ENCODE assay signal across 1 cellular context in the genomic region with DNA sequence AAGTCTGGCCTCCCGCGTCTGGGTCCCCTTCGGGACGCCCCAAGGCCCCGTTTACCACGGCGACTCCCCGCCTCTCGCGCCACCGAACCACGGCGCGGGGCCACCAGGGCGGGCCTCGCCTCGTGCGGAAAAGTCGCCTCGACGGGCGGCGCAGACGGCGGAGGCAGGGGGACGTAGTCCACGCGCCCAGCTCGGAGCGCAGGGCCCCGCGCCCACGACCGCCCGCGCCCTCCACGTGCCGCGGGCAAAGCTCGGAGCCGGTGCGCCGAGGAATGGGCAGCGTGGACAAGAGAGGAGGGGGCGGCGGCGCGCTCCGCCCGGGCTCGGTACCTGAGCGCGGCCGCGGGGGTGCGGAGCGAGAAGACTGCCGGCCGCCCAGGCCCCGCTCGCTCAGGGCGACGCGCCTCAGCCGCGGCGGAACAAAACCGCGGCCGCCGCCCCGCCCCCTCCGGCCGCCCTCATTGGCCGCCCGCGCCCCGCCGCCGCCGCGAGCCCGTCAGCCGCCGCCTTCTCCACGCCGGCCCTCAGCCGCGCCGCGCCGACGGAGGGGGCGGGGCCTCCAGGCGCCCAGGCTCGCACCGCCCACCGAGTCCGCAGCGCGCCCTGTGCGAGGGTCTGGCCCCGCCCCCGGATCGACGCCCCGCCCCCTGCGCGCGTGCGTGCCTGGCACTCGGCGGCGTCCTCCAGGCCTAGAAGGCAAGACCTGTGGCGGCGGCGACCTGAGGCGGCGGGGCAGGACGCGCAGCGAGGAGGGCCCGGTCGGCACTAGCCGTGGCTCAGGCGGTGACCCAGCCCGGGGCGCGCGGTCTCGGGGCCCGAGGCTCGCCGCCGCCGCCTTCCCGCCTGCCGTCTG.
TF ChIP-seq lines count a peak whose summit lies in the region.

FAM53A (minus strand) TSS at position 411 of the 853 bp plus-strand sequence. CDS start 15,572 bp downstream, outside the sequence.

TF ChIP-seq in HEK293, 187 proteins besides CTCF, POLR2A, EP300 and RAD21 (continued from another document):
- TF ChIP-seq, protein P1, sequence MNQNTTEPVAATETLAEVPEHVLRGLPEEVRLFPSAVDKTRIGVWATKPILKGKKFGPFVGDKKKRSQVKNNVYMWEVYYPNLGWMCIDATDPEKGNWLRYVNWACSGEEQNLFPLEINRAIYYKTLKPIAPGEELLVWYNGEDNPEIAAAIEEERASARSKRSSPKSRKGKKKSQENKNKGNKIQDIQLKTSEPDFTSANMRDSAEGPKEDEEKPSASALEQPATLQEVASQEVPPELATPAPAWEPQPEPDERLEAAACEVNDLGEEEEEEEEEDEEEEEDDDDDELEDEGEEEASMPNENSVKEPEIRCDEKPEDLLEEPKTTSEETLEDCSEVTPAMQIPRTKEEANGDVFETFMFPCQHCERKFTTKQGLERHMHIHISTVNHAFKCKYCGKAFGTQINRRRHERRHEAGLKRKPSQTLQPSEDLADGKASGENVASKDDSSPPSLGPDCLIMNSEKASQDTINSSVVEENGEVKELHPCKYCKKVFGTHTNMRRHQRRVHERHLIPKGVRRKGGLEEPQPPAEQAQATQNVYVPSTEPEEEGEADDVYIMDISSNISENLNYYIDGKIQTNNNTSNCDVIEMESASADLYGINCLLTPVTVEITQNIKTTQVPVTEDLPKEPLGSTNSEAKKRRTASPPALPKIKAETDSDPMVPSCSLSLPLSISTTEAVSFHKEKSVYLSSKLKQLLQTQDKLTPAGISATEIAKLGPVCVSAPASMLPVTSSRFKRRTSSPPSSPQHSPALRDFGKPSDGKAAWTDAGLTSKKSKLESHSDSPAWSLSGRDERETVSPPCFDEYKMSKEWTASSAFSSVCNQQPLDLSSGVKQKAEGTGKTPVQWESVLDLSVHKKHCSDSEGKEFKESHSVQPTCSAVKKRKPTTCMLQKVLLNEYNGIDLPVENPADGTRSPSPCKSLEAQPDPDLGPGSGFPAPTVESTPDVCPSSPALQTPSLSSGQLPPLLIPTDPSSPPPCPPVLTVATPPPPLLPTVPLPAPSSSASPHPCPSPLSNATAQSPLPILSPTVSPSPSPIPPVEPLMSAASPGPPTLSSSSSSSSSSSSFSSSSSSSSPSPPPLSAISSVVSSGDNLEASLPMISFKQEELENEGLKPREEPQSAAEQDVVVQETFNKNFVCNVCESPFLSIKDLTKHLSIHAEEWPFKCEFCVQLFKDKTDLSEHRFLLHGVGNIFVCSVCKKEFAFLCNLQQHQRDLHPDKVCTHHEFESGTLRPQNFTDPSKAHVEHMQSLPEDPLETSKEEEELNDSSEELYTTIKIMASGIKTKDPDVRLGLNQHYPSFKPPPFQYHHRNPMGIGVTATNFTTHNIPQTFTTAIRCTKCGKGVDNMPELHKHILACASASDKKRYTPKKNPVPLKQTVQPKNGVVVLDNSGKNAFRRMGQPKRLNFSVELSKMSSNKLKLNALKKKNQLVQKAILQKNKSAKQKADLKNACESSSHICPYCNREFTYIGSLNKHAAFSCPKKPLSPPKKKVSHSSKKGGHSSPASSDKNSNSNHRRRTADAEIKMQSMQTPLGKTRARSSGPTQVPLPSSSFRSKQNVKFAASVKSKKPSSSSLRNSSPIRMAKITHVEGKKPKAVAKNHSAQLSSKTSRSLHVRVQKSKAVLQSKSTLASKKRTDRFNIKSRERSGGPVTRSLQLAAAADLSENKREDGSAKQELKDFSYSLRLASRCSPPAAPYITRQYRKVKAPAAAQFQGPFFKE (tag by site-specific recombination; IDR thresholded peaks at IDR 0.05; ENCODE audit: borderline replicate concordance) = no peak
- TF ChIP-seq OSR2 (tag by site-specific recombination; IDR thresholded peaks at IDR 0.05) (no peak), ZFHX2 (tag by site-specific recombination; conservative IDR thresholded peaks at IDR 0.05) (peak; percentile 53; the same call in 1 of the 2 replicates), GLIS1 (tag by site-specific recombination; IDR thresholded peaks at IDR 0.05) (no peak), ZNF133 (tag by site-specific recombination; IDR thresholded peaks at IDR 0.05) (no peak), ZBTB26 (tag by site-specific recombination; optimal IDR thresholded peaks at IDR 0.05) (peak; percentile 30), ZNF701 (tag by site-specific recombination; IDR thresholded peaks at IDR 0.05) (no peak), ZNF747 (tag by site-specific recombination; IDR thresholded peaks at IDR 0.05) (no peak), ZNF561 (tag by site-specific recombination; IDR thresholded peaks at IDR 0.05; ENCODE audit: borderline replicate concordance) (0 out of 2 replicates have a peak, but pooled peaks have one; percentile 57), ZNF600 (tag by site-specific recombination; IDR thresholded peaks at IDR 0.05) (no peak), KLF16 (tag by site-specific recombination; IDR thresholded peaks at IDR 0.05) (no peak), MZF1 (tag by site-specific recombination; IDR thresholded peaks at IDR 0.05; ENCODE audit: borderline replicate concordance) (no peak), ZNF16 (tag by site-specific recombination; IDR thresholded peaks at IDR 0.05; ENCODE audit: low read depth) (no peak)
- TF ChIP-seq, protein P2, sequence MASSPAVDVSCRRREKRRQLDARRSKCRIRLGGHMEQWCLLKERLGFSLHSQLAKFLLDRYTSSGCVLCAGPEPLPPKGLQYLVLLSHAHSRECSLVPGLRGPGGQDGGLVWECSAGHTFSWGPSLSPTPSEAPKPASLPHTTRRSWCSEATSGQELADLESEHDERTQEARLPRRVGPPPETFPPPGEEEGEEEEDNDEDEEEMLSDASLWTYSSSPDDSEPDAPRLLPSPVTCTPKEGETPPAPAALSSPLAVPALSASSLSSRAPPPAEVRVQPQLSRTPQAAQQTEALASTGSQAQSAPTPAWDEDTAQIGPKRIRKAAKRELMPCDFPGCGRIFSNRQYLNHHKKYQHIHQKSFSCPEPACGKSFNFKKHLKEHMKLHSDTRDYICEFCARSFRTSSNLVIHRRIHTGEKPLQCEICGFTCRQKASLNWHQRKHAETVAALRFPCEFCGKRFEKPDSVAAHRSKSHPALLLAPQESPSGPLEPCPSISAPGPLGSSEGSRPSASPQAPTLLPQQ (tag by site-specific recombination; IDR thresholded peaks at IDR 0.05) = no peak
- TF ChIP-seq, protein P3, sequence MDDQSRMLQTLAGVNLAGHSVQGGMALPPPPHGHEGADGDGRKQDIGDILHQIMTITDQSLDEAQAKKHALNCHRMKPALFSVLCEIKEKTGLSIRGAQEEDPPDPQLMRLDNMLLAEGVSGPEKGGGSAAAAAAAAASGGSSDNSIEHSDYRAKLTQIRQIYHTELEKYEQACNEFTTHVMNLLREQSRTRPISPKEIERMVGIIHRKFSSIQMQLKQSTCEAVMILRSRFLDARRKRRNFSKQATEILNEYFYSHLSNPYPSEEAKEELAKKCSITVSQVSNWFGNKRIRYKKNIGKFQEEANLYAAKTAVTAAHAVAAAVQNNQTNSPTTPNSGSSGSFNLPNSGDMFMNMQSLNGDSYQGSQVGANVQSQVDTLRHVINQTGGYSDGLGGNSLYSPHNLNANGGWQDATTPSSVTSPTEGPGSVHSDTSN (CRISPR knock-in tag; IDR thresholded peaks at IDR 0.05) = 0 out of 2 replicates have a peak, but pooled peaks have one; percentile 30
- TF ChIP-seq, protein P4, sequence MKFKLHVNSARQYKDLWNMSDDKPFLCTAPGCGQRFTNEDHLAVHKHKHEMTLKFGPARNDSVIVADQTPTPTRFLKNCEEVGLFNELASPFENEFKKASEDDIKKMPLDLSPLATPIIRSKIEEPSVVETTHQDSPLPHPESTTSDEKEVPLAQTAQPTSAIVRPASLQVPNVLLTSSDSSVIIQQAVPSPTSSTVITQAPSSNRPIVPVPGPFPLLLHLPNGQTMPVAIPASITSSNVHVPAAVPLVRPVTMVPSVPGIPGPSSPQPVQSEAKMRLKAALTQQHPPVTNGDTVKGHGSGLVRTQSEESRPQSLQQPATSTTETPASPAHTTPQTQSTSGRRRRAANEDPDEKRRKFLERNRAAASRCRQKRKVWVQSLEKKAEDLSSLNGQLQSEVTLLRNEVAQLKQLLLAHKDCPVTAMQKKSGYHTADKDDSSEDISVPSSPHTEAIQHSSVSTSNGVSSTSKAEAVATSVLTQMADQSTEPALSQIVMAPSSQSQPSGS (tag by site-specific recombination; IDR thresholded peaks at IDR 0.05; ENCODE audit: low read depth) = no peak
